In the genomic region with DNA sequence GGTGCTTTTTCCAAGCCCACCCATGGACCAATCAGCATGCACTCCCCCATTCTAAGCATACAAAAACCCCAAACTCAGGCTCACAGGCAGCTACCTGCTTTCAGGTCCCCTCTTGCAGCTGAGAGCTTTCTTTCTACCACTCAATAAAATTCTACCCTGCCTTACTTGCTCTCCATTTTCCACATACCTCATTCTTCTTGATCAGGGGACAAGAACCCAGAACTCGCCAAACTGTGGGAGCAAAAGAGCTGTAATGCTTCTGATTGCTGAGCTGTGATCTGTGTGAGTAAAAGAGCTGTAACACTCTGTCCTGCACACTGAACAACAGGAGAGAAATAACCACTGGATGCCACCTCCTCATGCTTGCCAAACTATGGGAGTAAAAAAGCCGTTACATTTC, we compare ENCODE assay signal across 6 cellular contexts.
"Had no signal": no experiment of that assay in that cellular context is flagged by ENCODE, and none has a peak within 500 bp of the region (broad histone marks: within the 10 kb centered on the region; RNA-seq: fewer than 3 reads in every experiment).

No MANE protein-coding gene starts in this region.

- H3K4me1 ChIP-seq: HAP-1 had no signal

- H3K9me3 ChIP-seq: HAP-1 had no signal

- DNase-seq: GOT3, H7, IMR-90, KG1 had no signal

- H3K36me3 ChIP-seq: HAP-1 had no signal

- H3K4me3 ChIP-seq: HAP-1, K562 had no signal
